In genomic region chr6:41475164-41475563, GRCh38 we compare ENCODE assay signal across 27 cellular contexts.
"Had no signal": no experiment of that assay in that cellular context is flagged by ENCODE, and none has a peak within 500 bp of the region (broad histone marks: within the 10 kb centered on the region; RNA-seq: fewer than 3 reads in every experiment).

No MANE protein-coding gene starts in this region.

- H3K9me3 Mint-ChIP-seq: dendritic cell treated with granulocyte-macrophage colony-stimulating factor and Interleukin-4, amounts not matched to agents 40 ng/mL and 50 ng/mL, for 4 days; effector memory CD8-positive, alpha-beta T cell; endodermal cell; mesothelial cell of epicardium had no signal

- H3K4me1 ChIP-seq: gastrocnemius medialis had no signal

- H3K4me3 ChIP-seq: colonic mucosa, esophagus squamous epithelium, gastrocnemius medialis, heart right ventricle, left lung, lower lobe of right lung, mucosa of descending colon had no signal

- DNase-seq: colonic mucosa; cortex of kidney; effector CD8-positive, alpha-beta T cell; effector memory CD8-positive, alpha-beta T cell; endodermal cell; erythroblast; esophagus squamous epithelium; foreskin fibroblast; foreskin melanocyte; gastrocnemius medialis; glutamatergic neuron; head of caudate nucleus; heart right ventricle; hippocampal formation; left cardiac atrium; left lung; left ventricle myocardium superior; lower lobe of right lung; mesenchymal stem cell; mucosa of descending colon had no signal

- H3K9me3 ChIP-seq: colonic mucosa, esophagus squamous epithelium, gastrocnemius medialis, heart right ventricle, left lung, lower lobe of right lung, mucosa of descending colon had no signal

- H3K4me3 Mint-ChIP-seq: dendritic cell treated with granulocyte-macrophage colony-stimulating factor and Interleukin-4, amounts not matched to agents 40 ng/mL and 50 ng/mL, for 4 days; effector memory CD8-positive, alpha-beta T cell; endodermal cell; mesothelial cell of epicardium had no signal

- H3K36me3 ChIP-seq: colonic mucosa, esophagus squamous epithelium, gastrocnemius medialis, heart right ventricle, left lung, lower lobe of right lung had no signal

- H3K27ac Mint-ChIP-seq: dendritic cell treated with granulocyte-macrophage colony-stimulating factor and Interleukin-4, amounts not matched to agents 40 ng/mL and 50 ng/mL, for 4 days; effector memory CD8-positive, alpha-beta T cell; endodermal cell; mesothelial cell of epicardium had no signal

- H3K36me3 Mint-ChIP-seq: mesothelial cell of epicardium had no signal

- ATAC-seq: effector memory CD8-positive, alpha-beta T cell; esophagus mucosa; gastrocnemius medialis; heart right ventricle; left cardiac atrium; left lung; left ventricle myocardium superior; lower lobe of right lung; mucosa of descending colon had no signal

- FAIRE-seq: endometrium, islet of Langerhans, keratinocyte had no signal

- H3K27ac ChIP-seq: colonic mucosa, epithelial cell of prostate, esophagus squamous epithelium, gastrocnemius medialis, heart right ventricle, left lung, lower lobe of right lung had no signal
